ENCODE assay signal across 9 cellular contexts in genomic region chr20:19786311-19786710, GRCh38. TPM values are rescaled to one million over a fixed set of nuclear protein-coding genes. Genes with fewer than 3 reads are reported as not detected.
A peak's percentile ranks its signal among the peaks of the same experiment; 100 is the strongest.
DNase-seq lines count a peak whose midpoint lies in the region; ATAC-seq and TF ChIP-seq lines count a peak whose summit lies in the region.
"Had no signal": no experiment of that assay in that cellular context is flagged by ENCODE, and none has a peak within 500 bp of the region (broad histone marks: within the 10 kb centered on the region; RNA-seq: fewer than 3 reads in every experiment).

No MANE protein-coding gene starts in this region.

- peak overlapping the region; percentile 86 for H3K27ac Mint-ChIP-seq in MCF 10A (ENCODE audit: low read depth, unreplicated experiment)
- H3K27ac Mint-ChIP-seq in stimulated activated effector memory CD8-positive, alpha-beta T cell treated with anti-CD3 and anti-CD28 coated beads, Interleukin-12 subunit alpha, Interleukin-12 subunit beta, amount 100 ng/mL, for 72 hours: no peak overlapping the region

- TF ChIP-seq CTCF in MCF 10A (IDR thresholded peaks at IDR 0.05; ENCODE audit: unreplicated experiment): no peak

- intact Hi-C loops in MCF 10A (cut with micrococcal nuclease): no loop called here

- peaks cover 15% of the 10 kb centered on the region for H3K9me3 Mint-ChIP-seq in MCF 10A (ENCODE audit: unreplicated experiment)
- peaks cover 2% of the 10 kb centered on the region for H3K9me3 Mint-ChIP-seq in stimulated activated effector memory CD8-positive, alpha-beta T cell treated with anti-CD3 and anti-CD28 coated beads, Interleukin-12 subunit alpha, Interleukin-12 subunit beta, amount 100 ng/mL, for 72 hours

- H3K36me3 Mint-ChIP-seq in MCF 10A (ENCODE audit: insufficient read depth, unreplicated experiment): no peaks in the 10 kb centered on the region
- H3K36me3 Mint-ChIP-seq in stimulated activated effector memory CD8-positive, alpha-beta T cell treated with anti-CD3 and anti-CD28 coated beads, Interleukin-12 subunit alpha, Interleukin-12 subunit beta, amount 100 ng/mL, for 72 hours: no peaks in the 10 kb centered on the region

- no peaks in the 10 kb centered on the region for H3K27me3 Mint-ChIP-seq in MCF 10A (ENCODE audit: insufficient read depth, unreplicated experiment)

- DNase-seq in AG08395 (ENCODE audit: low spot score): peak; percentile 65
- DNase-seq in NCI-H1105 treated with DMSO at 0.1 percent for 48 hours (lab: John Stamatoyannopoulos, UW): peak; percentile 45
- DNase-seq in MCF 10A (ENCODE audit: unreplicated experiment): peak; percentile 93
- peak; percentile 72 for DNase-seq in left kidney (ENCODE audit: low read depth, low spot score)
- no peak for DNase-seq in stimulated activated CD4-positive, alpha-beta T cell treated with anti-CD3 and anti-CD28 coated beads, Interleukin-2, amount 100 ng/mL, for 24 hours
- no peak for DNase-seq in stimulated activated effector memory CD8-positive, alpha-beta T cell treated with anti-CD3 and anti-CD28 coated beads, Interleukin-12 subunit alpha, Interleukin-12 subunit beta, amount 100 ng/mL, for 72 hours (ENCODE audit: low spot score in 2 of 2)

- CTCF ChIA-PET in MCF 10A (lab: Yijun Ruan, JAX): interaction anchor here (0.6 to 9.6 kb wide), 31 partner anchors 10 to 1279 kb away, joined by 3 to 181 read pairs (median 11); partner anchors contain the start of genes NAA20 and SEC23B

- no TSS peak for BruUV-seq in MCF 10A (replicated peaks; lab: Mats Ljungman, UMichigan)

- H3K4me3 Mint-ChIP-seq in MCF 10A (ENCODE audit: unreplicated experiment): peak overlapping the region; percentile 15
- H3K4me3 Mint-ChIP-seq in stimulated activated effector memory CD8-positive, alpha-beta T cell treated with anti-CD3 and anti-CD28 coated beads, Interleukin-12 subunit alpha, Interleukin-12 subunit beta, amount 100 ng/mL, for 72 hours: no peak overlapping the region

- peaks cover 55% of the 10 kb centered on the region for H3K4me1 Mint-ChIP-seq in MCF 10A (ENCODE audit: insufficient read depth, unreplicated experiment)
- H3K4me1 Mint-ChIP-seq in stimulated activated effector memory CD8-positive, alpha-beta T cell treated with anti-CD3 and anti-CD28 coated beads, Interleukin-12 subunit alpha, Interleukin-12 subunit beta, amount 100 ng/mL, for 72 hours: no peaks in the 10 kb centered on the region

- no peak for ATAC-seq in HG03175 (IDR thresholded peaks at IDR 0.05; ENCODE audit: unreplicated experiment)
- ATAC-seq in stimulated activated effector memory CD8-positive, alpha-beta T cell treated with anti-CD3 and anti-CD28 coated beads, Interleukin-12 subunit alpha, Interleukin-12 subunit beta, amount 100 ng/mL, for 72 hours: no peak
- ATAC-seq in HG03442 (IDR thresholded peaks at IDR 0.05; ENCODE audit: unreplicated experiment): no peak
- ATAC-seq: K562 had no signal

- POLR2A ChIA-PET in MCF 10A (lab: Yijun Ruan, JAX): interaction anchor here (0.6 to 6.7 kb wide), 28 partner anchors 10 to 817 kb away, joined by 3 to 154 read pairs (median 6); partner anchors contain the start of genes NAA20 and RIN2

RNA-seq across cellular contexts. Expression of gene RIN2, which starts 28.3 kb away (rescaled TPM):
- total RNA-seq in MCF 10A (2022): 16.8 and 23.9 TPM in 2 replicates

Comparison
In these comparisons a context has a peak if more than half of its experiments do, and no peak if none do; other contexts are left out.
1. DNase-seq: peak in AG08395 (single experiment), NCI-H1105 treated with DMSO at 0.1 percent for 48 hours (single experiment), MCF 10A (single experiment) and left kidney (single experiment); none in stimulated activated CD4-positive, alpha-beta T cell treated with anti-CD3 and anti-CD28 coated beads, Interleukin-2, amount 100 ng/mL, for 24 hours (0 of 2) and stimulated activated effector memory CD8-positive, alpha-beta T cell treated with anti-CD3 and anti-CD28 coated beads, Interleukin-12 subunit alpha, Interleukin-12 subunit beta, amount 100 ng/mL, for 72 hours (0 of 2).